Comparison of ENCODE assay signal across 1 cellular context in genomic region chr11:57735655-57736298, GRCh38.
A peak's percentile ranks its signal among the peaks of the same experiment; 100 is the strongest.
TF ChIP-seq lines count a peak whose summit lies in the region.

No MANE protein-coding gene starts in this region.

TF ChIP-seq in GM12878, 131 proteins besides CTCF, POLR2A, EP300 and RAD21:
- TF ChIP-seq SIN3A (IDR thresholded peaks at IDR 0.05; ENCODE audit: low read depth, low read length) = no peak
- no peak for TF ChIP-seq BRCA1 (IDR thresholded peaks at IDR 0.05; ENCODE audit: low read depth, low read length)
- TF ChIP-seq POLR2AphosphoS5 (IDR thresholded peaks at IDR 0.05; ENCODE audit: low read length) = 0 out of 2 replicates have a peak, but pooled peaks have one; percentile 29
